In the genomic region with DNA sequence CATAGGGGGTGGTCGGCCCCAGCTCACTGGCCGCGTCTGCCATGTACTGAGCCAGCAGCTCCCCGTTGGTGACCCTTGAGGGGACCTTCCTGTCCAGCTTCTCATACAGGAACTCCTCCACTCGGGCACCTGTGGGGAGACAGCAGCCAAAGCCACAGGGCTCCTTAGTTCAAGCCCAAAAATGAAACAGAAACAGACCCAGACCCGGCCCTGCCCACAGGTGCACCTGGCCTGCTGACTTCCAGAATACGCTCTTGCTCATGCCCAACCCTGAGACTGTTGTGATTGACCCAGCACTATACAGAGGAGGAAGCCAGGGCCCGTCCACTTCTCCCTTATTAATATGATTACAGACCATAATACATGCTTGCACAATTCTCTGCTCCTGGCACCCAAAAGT, we compare ENCODE assay signal across 13 cellular contexts. TPM values are rescaled to one million over a fixed set of nuclear protein-coding genes. Genes with fewer than 3 reads are reported as not detected.
DNase-seq lines count a peak whose midpoint lies in the region; ATAC-seq and TF ChIP-seq lines count a peak whose summit lies in the region.
"Had no signal": no experiment of that assay in that cellular context is flagged by ENCODE, and none has a peak within 500 bp of the region (broad histone marks: within the 10 kb centered on the region; RNA-seq: fewer than 3 reads in every experiment).

No MANE protein-coding gene starts in this region.

- no peak for DNase-seq in activated CD4-positive, CD25-positive, alpha-beta regulatory T cell treated with anti-CD3 and anti-CD28 coated beads, Interleukin-2, amount 50 U/mL, for 72 hours
- peak; percentile 96 for DNase-seq in RPMI8226
- no peak for DNase-seq in gastrocnemius medialis
- no peak for DNase-seq in NCI-H2196 treated with DMSO at 0.1 percent for 48 hours (lab: John Stamatoyannopoulos, UW; ENCODE audit: unreplicated experiment)
- no peak for DNase-seq in heart right ventricle
- DNase-seq in posterior vena cava (ENCODE audit: low spot score), result no peak
- DNase-seq: 8988T; EL; naive thymus-derived CD8-positive, alpha-beta T cell; NCI-H226; stimulated activated CD4-positive, alpha-beta T cell treated with anti-CD3 and anti-CD28 coated beads, Interleukin-4, amount 100 ng/mL, for 4 hours had no signal

- TF ChIP-seq CTCF in HEK293 (tag by site-specific recombination; IDR thresholded peaks at IDR 0.05) (no peak), gastrocnemius medialis (IDR thresholded peaks at IDR 0.05 in 4 of 5, conservative IDR thresholded peaks at IDR 0.05 in 1 of 5) (no peak), heart right ventricle (IDR thresholded peaks at IDR 0.05) (no peak)

- 79 to 82% methylated on average over 8 of the region's 8 CpGs for WGBS in heart right ventricle, 2 donors

- H3K36me3 ChIP-seq in HEK293 (ENCODE audit: control insufficient read depth in 2 of 2, insufficient read depth in 1 of 2, low read length in 2 of 2) (peaks cover 7 to 11% of the 10 kb centered on the region in 2 experiments; a peak in 2 of 3 replicates), gastrocnemius medialis (peaks cover 0 to 8% of the 10 kb centered on the region in 2 donors), heart right ventricle (peaks cover 0 to 37% (median 0%) of the 10 kb centered on the region in 9 donors)

- TF ChIP-seq POLR2A in gastrocnemius medialis (IDR thresholded peaks at IDR 0.05), result no peak

- intact Hi-C loops in gastrocnemius medialis (cut with DNase I; ENCODE audit: low total_unique reads) (loop anchor here (5.0 to 10.0 kb wide), 2 partner anchors 159 to 474 kb away; no protein-coding TSS in a partner anchor), heart right ventricle (cut with DNase I) (no loop called here), posterior vena cava (cut with DNase I) (no loop called here)

- in situ Hi-C loops in gastrocnemius medialis (cut with MboI; ENCODE audit: low sequenced_read_pairs in 4 of 4), result no loop called here

- H3K27ac ChIP-seq in HEK293 (ENCODE audit: extremely low read depth, low read depth, low read length) (no peak overlapping the region), gastrocnemius medialis (peak overlapping the region in 3 of 4 donors; percentile 26 to 43 (median 30)), heart right ventricle (no peak overlapping the region)

- CTCF ChIA-PET in HEK293 (lab: Yijun Ruan, JAX), result interaction anchor here (4.0 kb wide), 1 partner anchor 15 kb away, joined by 31 read pairs; no protein-coding TSS in a partner anchor

- H3K9me3 ChIP-seq in HEK293 (ENCODE audit: control insufficient read depth, insufficient read depth, low read depth, low read length) (no peaks in the 10 kb centered on the region), gastrocnemius medialis (no peaks in the 10 kb centered on the region), heart right ventricle (no peaks in the 10 kb centered on the region)

- no peaks in the 10 kb centered on the region for H3K27me3 ChIP-seq in gastrocnemius medialis
- no peaks in the 10 kb centered on the region for H3K27me3 ChIP-seq in heart right ventricle

- no peak overlapping the region for H3K4me3 ChIP-seq in HEK293 (ENCODE audit: low read depth, low read length)
- no peak overlapping the region for H3K4me3 ChIP-seq in gastrocnemius medialis
- no peak overlapping the region for H3K4me3 ChIP-seq in heart right ventricle

- POLR2A ChIA-PET in HEK293 (lab: Yijun Ruan, JAX), result interaction anchor here (1.0 kb wide), 1 partner anchor 203 kb away, joined by 7 read pairs; a partner anchor contains a TSS

- H3K4me1 ChIP-seq in HEK293 (ENCODE audit: control insufficient read depth, insufficient read depth, low read length) (no peaks in the 10 kb centered on the region), gastrocnemius medialis (peaks cover 19 to 22% of the 10 kb centered on the region in 2 donors), heart right ventricle (peaks cover 0 to 16% (median 5%) of the 10 kb centered on the region in 9 donors)

- ATAC-seq in activated CD4-positive, CD25-positive, alpha-beta regulatory T cell treated with anti-CD3 and anti-CD28 coated beads, Interleukin-2, amount 50 U/mL, for 24 hours, result peak; percentile 47 to 69
- no peak for ATAC-seq in gastrocnemius medialis
- ATAC-seq in heart right ventricle, result no peak
- ATAC-seq: naive thymus-derived CD8-positive, alpha-beta T cell had no signal

TF ChIP-seq in HEK293, 187 proteins besides CTCF, POLR2A, EP300 and RAD21:
- TF ChIP-seq, protein P1, sequence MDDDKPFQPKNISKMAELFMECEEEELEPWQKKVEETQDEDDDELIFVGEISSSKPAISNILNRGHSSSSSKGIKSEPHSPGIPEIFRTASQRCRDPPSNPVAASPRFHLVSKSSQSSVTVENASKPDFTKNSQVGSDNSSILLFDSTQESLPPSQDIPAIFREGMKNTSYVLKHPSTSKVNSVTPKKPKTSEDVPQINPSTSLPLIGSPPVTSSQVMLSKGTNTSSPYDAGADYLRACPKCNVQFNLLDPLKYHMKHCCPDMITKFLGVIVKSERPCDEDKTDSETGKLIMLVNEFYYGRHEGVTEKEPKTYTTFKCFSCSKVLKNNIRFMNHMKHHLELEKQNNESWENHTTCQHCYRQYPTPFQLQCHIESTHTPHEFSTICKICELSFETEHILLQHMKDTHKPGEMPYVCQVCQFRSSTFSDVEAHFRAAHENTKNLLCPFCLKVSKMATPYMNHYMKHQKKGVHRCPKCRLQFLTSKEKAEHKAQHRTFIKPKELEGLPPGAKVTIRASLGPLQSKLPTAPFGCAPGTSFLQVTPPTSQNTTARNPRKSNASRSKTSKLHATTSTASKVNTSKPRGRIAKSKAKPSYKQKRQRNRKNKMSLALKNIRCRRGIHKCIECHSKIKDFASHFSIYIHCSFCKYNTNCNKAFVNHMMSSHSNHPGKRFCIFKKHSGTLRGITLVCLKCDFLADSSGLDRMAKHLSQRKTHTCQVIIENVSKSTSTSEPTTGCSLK (tag by site-specific recombination; IDR thresholded peaks at IDR 0.05), result no peak
- TF ChIP-seq ZNF121 (tag by site-specific recombination; IDR thresholded peaks at IDR 0.05), result no peak
- no peak for TF ChIP-seq RBAK (tag by site-specific recombination; IDR thresholded peaks at IDR 0.05)
- no peak for TF ChIP-seq ZNF76 (tag by site-specific recombination; IDR thresholded peaks at IDR 0.05; ENCODE audit: borderline replicate concordance, low read depth)
- TF ChIP-seq YY2 (tag by site-specific recombination; IDR thresholded peaks at IDR 0.05), result no peak
- no peak for TF ChIP-seq ZNF747 (tag by site-specific recombination; IDR thresholded peaks at IDR 0.05)
- TF ChIP-seq ZIC2 (tag by site-specific recombination; IDR thresholded peaks at IDR 0.05), result peak; percentile 31; the same call in 1 of the 2 replicates
- no peak for TF ChIP-seq ZNF324 (tag by site-specific recombination; IDR thresholded peaks at IDR 0.05)
- no peak for TF ChIP-seq ZNF768 (tag by site-specific recombination; IDR thresholded peaks at IDR 0.05)

RNA-seq across cellular contexts. Expression of a gene that starts 7.0 kb away (rescaled TPM):
- 10 to 100 TPM; 33.6 to 55.1 (median 44.1) TPM for total RNA-seq in gastrocnemius medialis
- total RNA-seq in heart right ventricle, result 10 to 100 TPM; 25.2 to 40.5 (median 31.5) TPM
- 10 to 100 TPM; 34.1 to 51.3 TPM for polyA plus RNA-seq in heart right ventricle
- 10 to 100 TPM; 64.3 to 68.7 TPM for total RNA-seq in posterior vena cava

RNA-seq across cellular contexts. Expression of a gene that starts 15.3 kb away (rescaled TPM):
- total RNA-seq in gastrocnemius medialis, result 10 to 100 TPM in 3 of 4 donors, 1 to 10 TPM in 1; 5.8 to 20.6 (median 18.1) TPM
- 10 to 100 TPM; 30.4 to 46.0 (median 34.5) TPM for total RNA-seq in heart right ventricle
- polyA plus RNA-seq in heart right ventricle, result 10 to 100 TPM; 39.6 to 44.4 TPM
- total RNA-seq in posterior vena cava, result 10 to 100 TPM; 14.8 to 21.1 TPM

RNA-seq across cellular contexts. Expression of a gene that starts 59.8 kb away (rescaled TPM):
- total RNA-seq in gastrocnemius medialis (1 to 10 TPM; 1.6 to 4.7 (median 2.8) TPM), heart right ventricle (1 to 10 TPM; 3.1 to 7.0 (median 5.0) TPM), posterior vena cava (1 to 10 TPM; 4.4 to 5.7 TPM)
- polyA plus RNA-seq in heart right ventricle, result 1 to 10 TPM; 3.8 to 8.1 TPM

Comparison
In these comparisons a context has a peak if more than half of its experiments do, and no peak if none do; other contexts are left out.
1. ATAC-seq: peak in activated CD4-positive, CD25-positive, alpha-beta regulatory T cell treated with anti-CD3 and anti-CD28 coated beads, Interleukin-2, amount 50 U/mL, for 24 hours (2 of 2); none in gastrocnemius medialis (0 of 2) and heart right ventricle (0 of 8).
2. H3K27ac ChIP-seq: peak in gastrocnemius medialis (3 of 4); none in HEK293 (single experiment) and heart right ventricle (0 of 10).